In the genomic region with DNA sequence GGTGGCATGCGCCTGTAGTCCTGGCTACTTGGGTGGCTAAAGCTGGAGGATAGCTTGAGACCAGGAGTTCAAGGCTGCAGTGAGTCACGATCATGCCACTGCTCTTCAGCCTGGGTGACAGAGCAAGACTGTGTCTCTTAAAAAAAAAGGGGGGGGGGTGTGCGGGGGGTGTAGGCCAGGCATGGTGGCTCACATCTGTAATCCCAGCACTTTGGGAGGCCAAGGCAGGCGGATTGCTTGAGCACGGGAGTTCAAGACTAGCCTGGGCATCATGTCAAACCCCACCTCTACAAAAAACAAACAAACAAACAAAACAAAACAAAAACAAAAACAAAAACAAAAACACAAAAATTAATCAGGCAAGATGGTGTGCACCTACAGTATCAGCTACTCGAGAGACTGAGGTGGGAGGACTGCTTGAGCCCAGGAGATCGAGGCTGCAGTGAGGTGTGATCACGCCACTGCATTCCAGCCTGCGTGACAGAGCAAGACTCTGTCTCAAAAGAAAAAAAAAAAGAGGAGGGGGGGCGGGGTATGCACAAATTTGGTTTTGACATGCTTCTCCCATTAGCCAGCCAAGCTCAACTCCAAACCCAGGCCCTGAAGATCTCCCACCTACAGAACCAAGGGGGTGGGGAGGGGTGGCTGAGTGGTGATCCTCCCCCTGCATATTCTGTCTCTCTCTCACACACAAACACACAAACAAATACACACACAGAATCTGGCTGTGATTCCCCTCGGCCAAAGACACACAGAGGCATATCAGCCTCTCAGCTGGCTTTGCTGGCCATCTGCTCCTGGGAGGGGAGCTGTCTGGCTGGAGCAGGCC, we compare ENCODE assay signal across 9 cellular contexts. TPM values are rescaled to one million over a fixed set of nuclear protein-coding genes. Genes with fewer than 3 reads are reported as not detected.
DNase-seq lines count a peak whose midpoint lies in the region; ATAC-seq and TF ChIP-seq lines count a peak whose summit lies in the region.
"Had no signal": no experiment of that assay in that cellular context is flagged by ENCODE, and none has a peak within 500 bp of the region (broad histone marks: within the 10 kb centered on the region; RNA-seq: fewer than 3 reads in every experiment).

No MANE protein-coding gene starts in this region.

- H3K27me3 ChIP-seq in adipocyte (replicated peaks; ENCODE audit: control insufficient read depth, insufficient read depth, low read length) (no peaks in the 10 kb centered on the region), left lung (no peaks in the 10 kb centered on the region)

- peak overlapping the region; percentile 46 for H3K9ac ChIP-seq in adipocyte (ENCODE audit: low read length)

- peak overlapping the region; percentile 47 for H3K4me3 Mint-ChIP-seq in T-helper 2 cell treated with Interferon-gamma antibody and Interleukin-4, amounts not matched to agents 5 μg/mL and 100 μg/mL, for 36 hours
- no peak overlapping the region for H3K4me3 Mint-ChIP-seq in activated CD8-positive, alpha-beta memory T cell treated with anti-CD3 and anti-CD28 coated beads, Interleukin-2, amount 10 ng/mL, durations not matched to agents 7 days and 5 days

- peaks cover 35% of the 10 kb centered on the region for H3K4me1 Mint-ChIP-seq in T-helper 2 cell treated with Interferon-gamma antibody and Interleukin-4, amounts not matched to agents 5 μg/mL and 100 μg/mL, for 36 hours (ENCODE audit: low read depth)
- peaks cover 45% of the 10 kb centered on the region for H3K4me1 Mint-ChIP-seq in activated CD8-positive, alpha-beta memory T cell treated with anti-CD3 and anti-CD28 coated beads, Interleukin-2, amount 10 ng/mL, durations not matched to agents 7 days and 5 days

- no peak for ATAC-seq in left lung
- ATAC-seq in activated CD8-positive, alpha-beta memory T cell treated with anti-CD3 and anti-CD28 coated beads, Interleukin-2, amount 10 ng/mL, durations not matched to agents 7 days and 5 days = no peak

- CTCF ChIA-PET in activated CD8-positive, alpha-beta memory T cell treated with anti-CD3 and anti-CD28 coated beads, Interleukin-2, amount 10 ng/mL, durations not matched to agents 7 days and 5 days (lab: Charles Lee) = interaction anchor here (1.5 kb wide), 1 partner anchor 12 kb away, joined by 4 read pairs; no protein-coding TSS in a partner anchor

- no peaks in the 10 kb centered on the region for H3K9me3 Mint-ChIP-seq in T-helper 2 cell treated with Interferon-gamma antibody and Interleukin-4, amounts not matched to agents 5 μg/mL and 100 μg/mL, for 36 hours
- no peaks in the 10 kb centered on the region for H3K9me3 Mint-ChIP-seq in activated CD8-positive, alpha-beta memory T cell treated with anti-CD3 and anti-CD28 coated beads, Interleukin-2, amount 10 ng/mL, durations not matched to agents 7 days and 5 days (ENCODE audit: low read depth)

- TF ChIP-seq CTCF in left lung (IDR thresholded peaks at IDR 0.05) = no peak

- intact Hi-C loops in left lung (cut with DNase I) = no loop called here

- H3K27ac ChIP-seq in left lung = peak overlapping the region; percentile 48 to 95

- no peak for DNase-seq in T-helper 2 cell treated with Interferon-gamma antibody and Interleukin-4, amounts not matched to agents 5 μg/mL and 100 μg/mL, for 36 hours (ENCODE audit: low spot score)
- DNase-seq in T-helper 2 cell (no peak), adipocyte (ENCODE audit: low read depth) (no peak), left lung (no peak), superior temporal gyrus (ENCODE audit: extremely low spot score) (peak; percentile 73)
- no peak for DNase-seq in activated CD4-positive, alpha-beta T cell treated with anti-CD3 and anti-CD28 coated beads, Interleukin-2, amount 50 U/mL, for 48 hours
- no peak for DNase-seq in activated CD8-positive, alpha-beta memory T cell treated with anti-CD3 and anti-CD28 coated beads for 24 hours
- DNase-seq in activated CD8-positive, alpha-beta memory T cell treated with anti-CD3 and anti-CD28 coated beads, Interleukin-2, amount 10 ng/mL, durations not matched to agents 7 days and 5 days = no peak
- DNase-seq: NCI-H446 treated with DMSO at 0.1 percent for 48 hours had no signal

- H3K9me3 ChIP-seq in adipocyte (ENCODE audit: control insufficient read depth, low read length) (no peaks in the 10 kb centered on the region), left lung (no peaks in the 10 kb centered on the region)

- H3K36me3 ChIP-seq in adipocyte (ENCODE audit: control insufficient read depth, insufficient read depth, low read length, severe bottlenecking) = no peaks in the 10 kb centered on the region
- H3K36me3 ChIP-seq in left lung = peaks cover 0 to 27% of the 10 kb centered on the region in 2 donors

- peaks cover 68% of the 10 kb centered on the region for H3K27me3 Mint-ChIP-seq in T-helper 2 cell treated with Interferon-gamma antibody and Interleukin-4, amounts not matched to agents 5 μg/mL and 100 μg/mL, for 36 hours (ENCODE audit: low read depth)
- H3K27me3 Mint-ChIP-seq in activated CD8-positive, alpha-beta memory T cell treated with anti-CD3 and anti-CD28 coated beads, Interleukin-2, amount 10 ng/mL, durations not matched to agents 7 days and 5 days = peaks cover 62% of the 10 kb centered on the region

- H3K27ac Mint-ChIP-seq in T-helper 2 cell treated with Interferon-gamma antibody and Interleukin-4, amounts not matched to agents 5 μg/mL and 100 μg/mL, for 36 hours = peak overlapping the region; percentile 53
- no peak overlapping the region for H3K27ac Mint-ChIP-seq in activated CD8-positive, alpha-beta memory T cell treated with anti-CD3 and anti-CD28 coated beads, Interleukin-2, amount 10 ng/mL, durations not matched to agents 7 days and 5 days

- H3K36me3 Mint-ChIP-seq in T-helper 2 cell treated with Interferon-gamma antibody and Interleukin-4, amounts not matched to agents 5 μg/mL and 100 μg/mL, for 36 hours (ENCODE audit: low read depth) = no peaks in the 10 kb centered on the region
- H3K36me3 Mint-ChIP-seq in activated CD8-positive, alpha-beta memory T cell treated with anti-CD3 and anti-CD28 coated beads, Interleukin-2, amount 10 ng/mL, durations not matched to agents 7 days and 5 days = no peaks in the 10 kb centered on the region

- H3K4me3 ChIP-seq in adipocyte (ENCODE audit: low read length) = no peak overlapping the region
- peak overlapping the region in 1 of 2 donors; percentile 48 for H3K4me3 ChIP-seq in left lung

- peaks cover 47% of the 10 kb centered on the region for H3K4me1 ChIP-seq in adipocyte (ENCODE audit: control insufficient read depth, insufficient read depth, low read length)
- peaks cover 0 to 67% of the 10 kb centered on the region in 2 donors for H3K4me1 ChIP-seq in left lung

RNA-seq across cellular contexts. Expression of a gene that starts 3.1 kb away (rescaled TPM):
- 10 to 100 TPM; 19.4 to 59.7 TPM for total RNA-seq in left lung
- total RNA-seq in activated CD8-positive, alpha-beta memory T cell treated with anti-CD3 and anti-CD28 coated beads, Interleukin-2, amount 10 ng/mL, durations not matched to agents 7 days and 5 days = under 1 TPM; 0.20 to 0.30 TPM

RNA-seq across cellular contexts. Expression of a gene that starts 59.5 kb away (rescaled TPM):
- 10 to 100 TPM; 65.2 to 74.3 TPM for total RNA-seq in left lung
- 100 to 1,000 TPM; 103 to 114 TPM for total RNA-seq in activated CD8-positive, alpha-beta memory T cell treated with anti-CD3 and anti-CD28 coated beads, Interleukin-2, amount 10 ng/mL, durations not matched to agents 7 days and 5 days

Comparison
In these comparisons a context has a peak if more than half of its experiments do, and no peak if none do; other contexts are left out.
1. RNA of a gene that starts 3.1 kb away (total RNA-seq): 19.4 to 59.7 TPM in left lung; 0.20 to 0.30 TPM in activated CD8-positive, alpha-beta memory T cell treated with anti-CD3 and anti-CD28 coated beads, Interleukin-2, amount 10 ng/mL, durations not matched to agents 7 days and 5 days; every median in the first group is over 10 times any median in the second.